21 cellular contexts compared by ENCODE assay signal in the genomic region with DNA sequence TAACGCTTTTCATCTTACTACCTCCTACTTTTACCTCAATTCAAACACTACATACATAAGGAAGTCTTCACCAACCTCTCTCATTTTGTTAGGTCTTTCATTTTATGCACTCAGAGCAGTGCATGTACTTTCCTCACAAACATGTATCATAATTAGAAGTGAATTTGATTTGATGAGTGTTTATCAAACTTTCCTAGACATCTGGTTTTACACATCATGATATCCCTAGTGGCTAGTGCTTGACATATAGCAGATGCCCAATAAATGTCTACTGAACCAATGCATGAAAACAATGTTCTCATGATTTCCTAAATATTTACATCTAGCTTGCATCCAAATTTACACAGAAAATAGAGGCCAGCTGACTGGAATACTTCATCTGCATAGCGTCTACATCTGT.
DNase-seq lines count a peak whose midpoint lies in the region; ATAC-seq and TF ChIP-seq lines count a peak whose summit lies in the region.
"Had no signal": no experiment of that assay in that cellular context is flagged by ENCODE, and none has a peak within 500 bp of the region (broad histone marks: within the 10 kb centered on the region; RNA-seq: fewer than 3 reads in every experiment).

No MANE protein-coding gene starts in this region.

- no peak overlapping the region for H3K9ac ChIP-seq in mesenchymal stem cell (ENCODE audit: low read length)
- H3K9ac ChIP-seq: GM23248 had no signal

- H4K8ac ChIP-seq in mesenchymal stem cell (ENCODE audit: low read length) = no peak overlapping the region

- H2BK5ac ChIP-seq in mesenchymal stem cell (ENCODE audit: low read depth, low read length, poor library complexity, severe bottlenecking) = no peak overlapping the region

- no peaks in the 10 kb centered on the region for H3K36me3 ChIP-seq in mesenchymal stem cell (ENCODE audit: control insufficient read depth in 1 of 2, insufficient read depth in 2 of 2, low read depth in 1 of 2, low read length in 2 of 2)

- no peak for ATAC-seq in SK-N-SH treated with all-trans-retinoic acid at 6 μM for 48 hours
- ATAC-seq in HG03565 (IDR thresholded peaks at IDR 0.05; ENCODE audit: unreplicated experiment) = no peak
- ATAC-seq: A549, GM12878 had no signal

- WGBS in mesenchymal stem cell = no CpG with 5 or more reads among the region's 2 CpGs

- no peaks in the 10 kb centered on the region for H3K79me1 ChIP-seq in mesenchymal stem cell (replicated peaks; ENCODE audit: low read length, poor library complexity, severe bottlenecking)

- no peak overlapping the region for H2BK120ac ChIP-seq in mesenchymal stem cell (ENCODE audit: low read depth, low read length)

- no peaks in the 10 kb centered on the region for H3K4me1 ChIP-seq in mesenchymal stem cell (ENCODE audit: control insufficient read depth, insufficient read depth, low read depth, low read length)
- H3K4me1 ChIP-seq: A549 had no signal

- H3K18ac ChIP-seq in mesenchymal stem cell (ENCODE audit: low read depth in 1 of 2, low read length in 2 of 2) = no peak overlapping the region

- no peak overlapping the region for H2AFZ ChIP-seq in mesenchymal stem cell (ENCODE audit: low read depth, low read length)
- H2AFZ ChIP-seq: GM23248 had no signal

- no peak overlapping the region for H3K14ac ChIP-seq in mesenchymal stem cell (ENCODE audit: low read length in 2 of 2)

- no peaks in the 10 kb centered on the region for H3K27me3 ChIP-seq in mesenchymal stem cell (ENCODE audit: control insufficient read depth in 1 of 2, insufficient read depth in 1 of 2, low read length in 2 of 2)

- H4K91ac ChIP-seq in mesenchymal stem cell (ENCODE audit: low read length) = no peak overlapping the region

- no peak overlapping the region for H3K4ac ChIP-seq in mesenchymal stem cell (ENCODE audit: low read depth in 1 of 2, low read length in 2 of 2)

- H3K9me3 ChIP-seq in mesenchymal stem cell (ENCODE audit: control insufficient read depth, low read length) = no peaks in the 10 kb centered on the region
- H3K9me3 ChIP-seq: A549 had no signal

- H3K23ac ChIP-seq in mesenchymal stem cell (ENCODE audit: low read length in 2 of 2) = no peak overlapping the region

- H3K27ac ChIP-seq in mesenchymal stem cell (ENCODE audit: low read length, poor library complexity, severe bottlenecking) = no peak overlapping the region
- H3K27ac ChIP-seq: A549, GM23248 had no signal

- H2BK12ac ChIP-seq in mesenchymal stem cell (ENCODE audit: low read length in 2 of 2) = no peak overlapping the region

- H2BK15ac ChIP-seq in mesenchymal stem cell (ENCODE audit: low read depth, poor library complexity, severe bottlenecking) = no peak overlapping the region

- H2AK5ac ChIP-seq in mesenchymal stem cell (ENCODE audit: low read length, severe bottlenecking) = no peak overlapping the region

- DNase-seq in NCI-H1694 (lab: John Stamatoyannopoulos, UW) (peak; percentile 5), NCI-H1694 treated with DMSO at 0.1 percent for 48 hours (lab: John Stamatoyannopoulos, UW) (no peak), mesenchymal stem cell (peak; percentile 17), NCI-H2171 treated with DMSO at 0.1 percent for 48 hours (lab: John Stamatoyannopoulos, UW) (no peak)
- DNase-seq: 8988T; ACHN; AML-193; C1 segment of cervical spinal cord; Calu3; CD4-positive, alpha-beta memory T cell; COR-L47; DMS79; EL; GDM1; GM23248; H7; HCEC 1CT had no signal

- H3K4me2 ChIP-seq in mesenchymal stem cell (ENCODE audit: low read length, poor library complexity, severe bottlenecking) = no peak overlapping the region
- H3K4me2 ChIP-seq: A549 had no signal

- H3K4me3 ChIP-seq in mesenchymal stem cell (ENCODE audit: insufficient read depth in 1 of 2, low read depth in 1 of 2, low read length in 2 of 2) = no peak overlapping the region
- H3K4me3 ChIP-seq: A549, GM12878, GM23248 had no signal

TF ChIP-seq in SK-N-SH treated with all-trans-retinoic acid at 6 μM for 48 hours, 23 proteins besides CTCF, POLR2A, EP300 and RAD21 (continues in another document):
- no peak for TF ChIP-seq ARNTL (CRISPR knock-in tag; IDR thresholded peaks at IDR 0.05; ENCODE audit: borderline replicate concordance, low read depth)
- no peak for TF ChIP-seq PPARA (CRISPR knock-in tag; IDR thresholded peaks at IDR 0.05; ENCODE audit: borderline replicate concordance)
- TF ChIP-seq TOX (CRISPR knock-in tag; IDR thresholded peaks at IDR 0.05; ENCODE audit: borderline replicate concordance) = no peak
- peak; percentile 71; the same call in 1 of the 2 replicates for TF ChIP-seq SNAI2 (CRISPR knock-in tag; IDR thresholded peaks at IDR 0.05)
- no peak for TF ChIP-seq ESRRG (CRISPR knock-in tag; IDR thresholded peaks at IDR 0.05)
- TF ChIP-seq ISL1 (CRISPR knock-in tag; IDR thresholded peaks at IDR 0.05) = peak; percentile 72
- TF ChIP-seq, protein P1, sequence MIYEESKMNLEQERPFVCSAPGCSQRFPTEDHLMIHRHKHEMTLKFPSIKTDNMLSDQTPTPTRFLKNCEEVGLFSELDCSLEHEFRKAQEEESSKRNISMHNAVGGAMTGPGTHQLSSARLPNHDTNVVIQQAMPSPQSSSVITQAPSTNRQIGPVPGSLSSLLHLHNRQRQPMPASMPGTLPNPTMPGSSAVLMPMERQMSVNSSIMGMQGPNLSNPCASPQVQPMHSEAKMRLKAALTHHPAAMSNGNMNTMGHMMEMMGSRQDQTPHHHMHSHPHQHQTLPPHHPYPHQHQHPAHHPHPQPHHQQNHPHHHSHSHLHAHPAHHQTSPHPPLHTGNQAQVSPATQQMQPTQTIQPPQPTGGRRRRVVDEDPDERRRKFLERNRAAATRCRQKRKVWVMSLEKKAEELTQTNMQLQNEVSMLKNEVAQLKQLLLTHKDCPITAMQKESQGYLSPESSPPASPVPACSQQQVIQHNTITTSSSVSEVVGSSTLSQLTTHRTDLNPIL (CRISPR knock-in tag; IDR thresholded peaks at IDR 0.05; ENCODE audit: low read depth) = no peak
- TF ChIP-seq ZFP30 (CRISPR knock-in tag; IDR thresholded peaks at IDR 0.05) = no peak
- TF ChIP-seq ZC3H10 (CRISPR knock-in tag; IDR thresholded peaks at IDR 0.05) = no peak
- TF ChIP-seq, protein P2, sequence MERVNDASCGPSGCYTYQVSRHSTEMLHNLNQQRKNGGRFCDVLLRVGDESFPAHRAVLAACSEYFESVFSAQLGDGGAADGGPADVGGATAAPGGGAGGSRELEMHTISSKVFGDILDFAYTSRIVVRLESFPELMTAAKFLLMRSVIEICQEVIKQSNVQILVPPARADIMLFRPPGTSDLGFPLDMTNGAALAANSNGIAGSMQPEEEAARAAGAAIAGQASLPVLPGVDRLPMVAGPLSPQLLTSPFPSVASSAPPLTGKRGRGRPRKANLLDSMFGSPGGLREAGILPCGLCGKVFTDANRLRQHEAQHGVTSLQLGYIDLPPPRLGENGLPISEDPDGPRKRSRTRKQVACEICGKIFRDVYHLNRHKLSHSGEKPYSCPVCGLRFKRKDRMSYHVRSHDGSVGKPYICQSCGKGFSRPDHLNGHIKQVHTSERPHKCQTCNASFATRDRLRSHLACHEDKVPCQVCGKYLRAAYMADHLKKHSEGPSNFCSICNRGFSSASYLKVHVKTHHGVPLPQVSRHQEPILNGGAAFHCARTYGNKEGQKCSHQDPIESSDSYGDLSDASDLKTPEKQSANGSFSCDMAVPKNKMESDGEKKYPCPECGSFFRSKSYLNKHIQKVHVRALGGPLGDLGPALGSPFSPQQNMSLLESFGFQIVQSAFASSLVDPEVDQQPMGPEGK (CRISPR knock-in tag; IDR thresholded peaks at IDR 0.05; ENCODE audit: borderline replicate concordance) = no peak
- no peak for TF ChIP-seq ZNF565 (CRISPR knock-in tag; conservative IDR thresholded peaks at IDR 0.05; ENCODE audit: low read depth)
- peak; percentile 98 for TF ChIP-seq TCF4 (CRISPR knock-in tag; IDR thresholded peaks at IDR 0.05; ENCODE audit: borderline replicate concordance)
- TF ChIP-seq BACH2 (CRISPR knock-in tag; IDR thresholded peaks at IDR 0.05; ENCODE audit: borderline replicate concordance) = no peak
- TF ChIP-seq, protein P3, sequence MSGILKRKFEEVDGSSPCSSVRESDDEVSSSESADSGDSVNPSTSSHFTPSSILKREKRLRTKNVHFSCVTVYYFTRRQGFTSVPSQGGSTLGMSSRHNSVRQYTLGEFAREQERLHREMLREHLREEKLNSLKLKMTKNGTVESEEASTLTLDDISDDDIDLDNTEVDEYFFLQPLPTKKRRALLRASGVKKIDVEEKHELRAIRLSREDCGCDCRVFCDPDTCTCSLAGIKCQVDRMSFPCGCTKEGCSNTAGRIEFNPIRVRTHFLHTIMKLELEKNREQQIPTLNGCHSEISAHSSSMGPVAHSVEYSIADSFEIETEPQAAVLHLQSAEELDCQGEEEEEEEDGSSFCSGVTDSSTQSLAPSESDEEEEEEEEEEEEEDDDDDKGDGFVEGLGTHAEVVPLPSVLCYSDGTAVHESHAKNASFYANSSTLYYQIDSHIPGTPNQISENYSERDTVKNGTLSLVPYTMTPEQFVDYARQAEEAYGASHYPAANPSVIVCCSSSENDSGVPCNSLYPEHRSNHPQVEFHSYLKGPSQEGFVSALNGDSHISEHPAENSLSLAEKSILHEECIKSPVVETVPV (CRISPR knock-in tag; IDR thresholded peaks at IDR 0.05) = peak; percentile 63; the same call in 1 of the 2 replicates
- TF ChIP-seq, protein P4, sequence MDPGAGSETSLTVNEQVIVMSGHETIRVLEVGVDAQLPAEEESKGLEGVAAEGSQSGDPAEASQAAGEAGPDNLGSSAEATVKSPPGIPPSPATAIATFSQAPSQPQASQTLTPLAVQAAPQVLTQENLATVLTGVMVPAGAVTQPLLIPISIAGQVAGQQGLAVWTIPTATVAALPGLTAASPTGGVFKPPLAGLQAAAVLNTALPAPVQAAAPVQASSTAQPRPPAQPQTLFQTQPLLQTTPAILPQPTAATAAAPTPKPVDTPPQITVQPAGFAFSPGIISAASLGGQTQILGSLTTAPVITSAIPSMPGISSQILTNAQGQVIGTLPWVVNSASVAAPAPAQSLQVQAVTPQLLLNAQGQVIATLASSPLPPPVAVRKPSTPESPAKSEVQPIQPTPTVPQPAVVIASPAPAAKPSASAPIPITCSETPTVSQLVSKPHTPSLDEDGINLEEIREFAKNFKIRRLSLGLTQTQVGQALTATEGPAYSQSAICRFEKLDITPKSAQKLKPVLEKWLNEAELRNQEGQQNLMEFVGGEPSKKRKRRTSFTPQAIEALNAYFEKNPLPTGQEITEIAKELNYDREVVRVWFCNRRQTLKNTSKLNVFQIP (CRISPR knock-in tag; IDR thresholded peaks at IDR 0.05; ENCODE audit: borderline replicate concordance, low read depth) = no peak

Comparison
In these comparisons a context has a peak if more than half of its experiments do, and no peak if none do; other contexts are left out.
1. DNase-seq: peak in NCI-H1694 (single experiment) and mesenchymal stem cell (single experiment); none in NCI-H1694 treated with DMSO at 0.1 percent for 48 hours (single experiment) and NCI-H2171 treated with DMSO at 0.1 percent for 48 hours (single experiment).